ENCODE assay signal across 20 cellular contexts in genomic region chr5:38563624-38564023, GRCh38. TPM values are rescaled to one million over a fixed set of nuclear protein-coding genes. Genes with fewer than 3 reads are reported as not detected.
"Had no signal": no experiment of that assay in that cellular context is flagged by ENCODE, and none has a peak within 500 bp of the region (broad histone marks: within the 10 kb centered on the region; RNA-seq: fewer than 3 reads in every experiment).

No MANE protein-coding gene starts in this region.

- H3K4me1 Mint-ChIP-seq: stimulated activated memory B cell treated with anti-CD40 and anti-IgM and Interleukin-4, amounts not matched to agents 10 μg/mL and 1 μg/mL and 100 μg/mL, for 72 hours had no signal

- H3K27me3 ChIP-seq: brain microvascular endothelial cell, esophagus muscularis mucosa, gastroesophageal sphincter, sigmoid colon had no signal

- H3K9me3 Mint-ChIP-seq: nephron; stimulated activated memory B cell treated with anti-CD40 and anti-IgM and Interleukin-4, amounts not matched to agents 10 μg/mL and 1 μg/mL and 100 μg/mL, for 72 hours had no signal

- ATAC-seq: gastroesophageal sphincter; left colon; stimulated activated memory B cell treated with anti-CD40 and anti-IgM and Interleukin-4, amounts not matched to agents 10 μg/mL and 1 μg/mL and 100 μg/mL, for 72 hours had no signal

- H3K4me1 ChIP-seq: gastroesophageal sphincter, prostate gland, sigmoid colon had no signal

- H3K36me3 ChIP-seq: brain microvascular endothelial cell, esophagus muscularis mucosa, gastroesophageal sphincter, prostate gland, sigmoid colon, WERI-Rb-1 had no signal

- H3K4me3 Mint-ChIP-seq: nephron; stimulated activated memory B cell treated with anti-CD40 and anti-IgM and Interleukin-4, amounts not matched to agents 10 μg/mL and 1 μg/mL and 100 μg/mL, for 72 hours had no signal

- H3K27ac ChIP-seq: brain microvascular endothelial cell, esophagus muscularis mucosa, gastroesophageal sphincter, prostate gland, sigmoid colon, WERI-Rb-1 had no signal

- H3K36me3 Mint-ChIP-seq: stimulated activated memory B cell treated with anti-CD40 and anti-IgM and Interleukin-4, amounts not matched to agents 10 μg/mL and 1 μg/mL and 100 μg/mL, for 72 hours had no signal

- H3K9me3 ChIP-seq: esophagus muscularis mucosa, gastroesophageal sphincter, prostate gland, sigmoid colon had no signal

- H3K4me3 ChIP-seq: esophagus muscularis mucosa, gastroesophageal sphincter, prostate gland, sigmoid colon had no signal

- H3K27ac Mint-ChIP-seq: stimulated activated memory B cell treated with anti-CD40 and anti-IgM and Interleukin-4, amounts not matched to agents 10 μg/mL and 1 μg/mL and 100 μg/mL, for 72 hours had no signal

- DNase-seq: activated CD4-positive, alpha-beta T cell treated with anti-CD3 and anti-CD28 coated beads for 1 hour; activated CD8-positive, alpha-beta memory T cell treated with anti-CD3 and anti-CD28 coated beads for 24 hours; activated CD8-positive, alpha-beta memory T cell treated with anti-CD3 and anti-CD28 coated beads, Interleukin-2, amount 50 U/mL, for 48 hours; activated effector memory CD4-positive, alpha-beta T cell treated with anti-CD3 and anti-CD28 coated beads, Interleukin-2, amount 50 U/mL, for 16 hours; activated naive CD4-positive, alpha-beta T cell treated with anti-CD3 and anti-CD28 coated beads, Interleukin-2, amount 50 U/mL, for 16 hours; activated T-cell treated with anti-CD3 and anti-CD28 coated beads, Interleukin-2, amount 50 U/mL, for 48 hours; aorta; brain microvascular endothelial cell; effector CD4-positive, alpha-beta T cell; left colon; midbrain; sigmoid colon; stimulated activated CD4-positive, alpha-beta T cell treated with anti-CD3 and anti-CD28 coated beads, Interleukin-4, amount 100 ng/mL, for 24 hours; WERI-Rb-1 had no signal

RNA-seq across cellular contexts. Expression of gene LIFR, which starts 7.2 kb away (rescaled TPM):
- total RNA-seq: T-helper 2 cell treated with Interferon-gamma antibody and Interleukin-4, amounts not matched to agents 100 ng/mL and 5 ng/mL, for 36 hours had no signal
